In the genomic region with DNA sequence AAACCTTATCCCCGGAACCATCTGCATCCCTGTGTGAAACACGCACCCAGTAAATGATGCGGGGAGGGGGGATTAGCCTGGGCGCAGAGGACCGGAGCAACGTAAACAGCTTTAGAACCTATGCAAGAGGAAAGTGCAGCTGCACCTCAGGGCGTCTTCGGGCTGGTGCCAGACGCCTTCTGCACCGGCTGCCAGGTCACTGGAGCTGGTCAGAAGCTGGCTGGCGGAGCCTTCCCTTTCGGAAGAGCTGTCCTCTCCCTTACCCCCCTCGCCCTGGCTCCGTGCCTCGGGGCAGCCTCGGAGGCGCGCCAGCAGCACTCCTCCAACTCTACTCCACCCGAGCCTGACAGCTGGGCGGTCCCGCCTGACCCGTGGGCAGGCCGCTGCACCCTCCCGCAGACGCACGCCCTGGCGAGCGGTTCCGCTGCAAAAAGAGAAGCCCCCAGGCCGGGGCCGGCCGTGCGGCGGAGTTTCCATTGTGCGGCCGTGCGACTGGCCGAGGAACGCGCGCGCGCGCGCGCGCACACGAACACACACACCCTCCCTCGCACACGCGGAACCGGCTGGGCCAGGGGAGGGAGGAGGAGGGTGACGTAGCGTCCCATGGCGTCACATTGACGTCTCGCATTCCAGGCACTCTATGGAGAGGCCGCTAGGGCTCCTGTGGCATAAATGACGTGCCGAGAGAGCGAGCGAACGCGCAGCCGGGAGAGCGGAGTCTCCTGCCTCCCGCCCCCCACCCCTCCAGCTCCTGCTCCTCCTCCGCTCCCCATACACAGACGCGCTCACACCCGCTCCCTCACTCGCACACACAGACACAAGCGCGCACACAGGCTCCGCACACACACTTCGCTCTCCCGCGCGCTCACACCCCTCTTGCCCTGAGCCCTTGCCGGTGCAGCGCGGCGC, we compare ENCODE assay signal across 1 cellular context.
A peak's percentile ranks its signal among the peaks of the same experiment; 100 is the strongest.
TF ChIP-seq lines count a peak whose summit lies in the region.

Gene NR4A3 (plus strand): TSS at position 699 of the 909 bp plus-strand sequence. CDS start 6,158 bp downstream, outside the sequence.

TF ChIP-seq in K562, 482 proteins besides CTCF, POLR2A, EP300 and RAD21 (continued from another document and continues in another):
- no peak for TF ChIP-seq HINFP (tag; conservative IDR thresholded peaks at IDR 0.05; ENCODE audit: low read depth)
- 0 out of 2 replicates have a peak, but pooled peaks have one; percentile 27 for TF ChIP-seq NFIC (IDR thresholded peaks at IDR 0.05)
- no peak for TF ChIP-seq DDX20 (tag; IDR thresholded peaks at IDR 0.05; ENCODE audit: low read depth)
- TF ChIP-seq, protein P1, sequence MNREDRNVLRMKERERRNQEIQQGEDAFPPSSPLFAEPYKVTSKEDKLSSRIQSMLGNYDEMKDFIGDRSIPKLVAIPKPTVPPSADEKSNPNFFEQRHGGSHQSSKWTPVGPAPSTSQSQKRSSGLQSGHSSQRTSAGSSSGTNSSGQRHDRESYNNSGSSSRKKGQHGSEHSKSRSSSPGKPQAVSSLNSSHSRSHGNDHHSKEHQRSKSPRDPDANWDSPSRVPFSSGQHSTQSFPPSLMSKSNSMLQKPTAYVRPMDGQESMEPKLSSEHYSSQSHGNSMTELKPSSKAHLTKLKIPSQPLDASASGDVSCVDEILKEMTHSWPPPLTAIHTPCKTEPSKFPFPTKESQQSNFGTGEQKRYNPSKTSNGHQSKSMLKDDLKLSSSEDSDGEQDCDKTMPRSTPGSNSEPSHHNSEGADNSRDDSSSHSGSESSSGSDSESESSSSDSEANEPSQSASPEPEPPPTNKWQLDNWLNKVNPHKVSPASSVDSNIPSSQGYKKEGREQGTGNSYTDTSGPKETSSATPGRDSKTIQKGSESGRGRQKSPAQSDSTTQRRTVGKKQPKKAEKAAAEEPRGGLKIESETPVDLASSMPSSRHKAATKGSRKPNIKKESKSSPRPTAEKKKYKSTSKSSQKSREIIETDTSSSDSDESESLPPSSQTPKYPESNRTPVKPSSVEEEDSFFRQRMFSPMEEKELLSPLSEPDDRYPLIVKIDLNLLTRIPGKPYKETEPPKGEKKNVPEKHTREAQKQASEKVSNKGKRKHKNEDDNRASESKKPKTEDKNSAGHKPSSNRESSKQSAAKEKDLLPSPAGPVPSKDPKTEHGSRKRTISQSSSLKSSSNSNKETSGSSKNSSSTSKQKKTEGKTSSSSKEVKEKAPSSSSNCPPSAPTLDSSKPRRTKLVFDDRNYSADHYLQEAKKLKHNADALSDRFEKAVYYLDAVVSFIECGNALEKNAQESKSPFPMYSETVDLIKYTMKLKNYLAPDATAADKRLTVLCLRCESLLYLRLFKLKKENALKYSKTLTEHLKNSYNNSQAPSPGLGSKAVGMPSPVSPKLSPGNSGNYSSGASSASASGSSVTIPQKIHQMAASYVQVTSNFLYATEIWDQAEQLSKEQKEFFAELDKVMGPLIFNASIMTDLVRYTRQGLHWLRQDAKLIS (CRISPR knock-in tag; IDR thresholded peaks at IDR 0.05), result no peak
- TF ChIP-seq FOXK1 (CRISPR knock-in tag; IDR thresholded peaks at IDR 0.05; ENCODE audit: borderline replicate concordance), result no peak
- TF ChIP-seq ZBTB43 (CRISPR knock-in tag; IDR thresholded peaks at IDR 0.05), result peak; percentile 67; the same call in 1 of the 2 replicates
- TF ChIP-seq TBP (optimal IDR thresholded peaks at IDR 0.05; ENCODE audit: low read depth, low read length), result peak; percentile 67
- no peak for TF ChIP-seq SMARCE1 (IDR thresholded peaks at IDR 0.05)
- no peak for TF ChIP-seq PTTG1 (tag; IDR thresholded peaks at IDR 0.05; ENCODE audit: low read depth)
- no peak for TF ChIP-seq RBM25 (IDR thresholded peaks at IDR 0.05; ENCODE audit: low read depth, low read length, severe bottlenecking)
- no peak for TF ChIP-seq KAT8 (IDR thresholded peaks at IDR 0.05; ENCODE audit: low read depth)
- peak; percentile 18; the same call in 1 of the 2 replicates for TF ChIP-seq EGR1 (conservative IDR thresholded peaks at IDR 0.05)
- no peak for TF ChIP-seq KAT7 (CRISPR knock-in tag; IDR thresholded peaks at IDR 0.05; ENCODE audit: borderline replicate concordance)
- TF ChIP-seq TCFL5 (CRISPR knock-in tag; conservative IDR thresholded peaks at IDR 0.05), result no peak
- no peak for TF ChIP-seq GATA2 (CRISPR knock-in tag; IDR thresholded peaks at IDR 0.05)
- no peak for TF ChIP-seq U2AF2 (optimal IDR thresholded peaks at IDR 0.05; ENCODE audit: low read depth, low read length)
- no peak for TF ChIP-seq SAFB2 (IDR thresholded peaks at IDR 0.05; ENCODE audit: borderline replicate concordance, low read depth, low read length, severe bottlenecking)
- no peak for TF ChIP-seq ZNF324 (CRISPR knock-in tag; IDR thresholded peaks at IDR 0.05)
- TF ChIP-seq TAF1 (IDR thresholded peaks at IDR 0.05; ENCODE audit: control insufficient read depth, extremely low read depth, insufficient read depth, low read length, severe bottlenecking), result peak; percentile 19
- peak; percentile 71; the same call in 1 of the 2 replicates for TF ChIP-seq BCOR (IDR thresholded peaks at IDR 0.05)
- TF ChIP-seq SP1 (CRISPR knock-in tag; IDR thresholded peaks at IDR 0.05), result peak; percentile 76
- peak; percentile 41 for TF ChIP-seq MEIS2 (IDR thresholded peaks at IDR 0.05; ENCODE audit: partially characterized antibody)
- TF ChIP-seq THAP12 (CRISPR knock-in tag; IDR thresholded peaks at IDR 0.05), result peak; percentile 22; the same call in 1 of the 2 replicates
- no peak for TF ChIP-seq EHMT2 (IDR thresholded peaks at IDR 0.05)
- TF ChIP-seq FOXP1 (CRISPR knock-in tag; IDR thresholded peaks at IDR 0.05), result no peak; the same call in 1 of the 2 replicates
- TF ChIP-seq, protein P2, sequence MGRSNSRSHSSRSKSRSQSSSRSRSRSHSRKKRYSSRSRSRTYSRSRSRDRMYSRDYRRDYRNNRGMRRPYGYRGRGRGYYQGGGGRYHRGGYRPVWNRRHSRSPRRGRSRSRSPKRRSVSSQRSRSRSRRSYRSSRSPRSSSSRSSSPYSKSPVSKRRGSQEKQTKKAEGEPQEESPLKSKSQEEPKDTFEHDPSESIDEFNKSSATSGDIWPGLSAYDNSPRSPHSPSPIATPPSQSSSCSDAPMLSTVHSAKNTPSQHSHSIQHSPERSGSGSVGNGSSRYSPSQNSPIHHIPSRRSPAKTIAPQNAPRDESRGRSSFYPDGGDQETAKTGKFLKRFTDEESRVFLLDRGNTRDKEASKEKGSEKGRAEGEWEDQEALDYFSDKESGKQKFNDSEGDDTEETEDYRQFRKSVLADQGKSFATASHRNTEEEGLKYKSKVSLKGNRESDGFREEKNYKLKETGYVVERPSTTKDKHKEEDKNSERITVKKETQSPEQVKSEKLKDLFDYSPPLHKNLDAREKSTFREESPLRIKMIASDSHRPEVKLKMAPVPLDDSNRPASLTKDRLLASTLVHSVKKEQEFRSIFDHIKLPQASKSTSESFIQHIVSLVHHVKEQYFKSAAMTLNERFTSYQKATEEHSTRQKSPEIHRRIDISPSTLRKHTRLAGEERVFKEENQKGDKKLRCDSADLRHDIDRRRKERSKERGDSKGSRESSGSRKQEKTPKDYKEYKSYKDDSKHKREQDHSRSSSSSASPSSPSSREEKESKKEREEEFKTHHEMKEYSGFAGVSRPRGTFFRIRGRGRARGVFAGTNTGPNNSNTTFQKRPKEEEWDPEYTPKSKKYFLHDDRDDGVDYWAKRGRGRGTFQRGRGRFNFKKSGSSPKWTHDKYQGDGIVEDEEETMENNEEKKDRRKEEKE (IDR thresholded peaks at IDR 0.05; ENCODE audit: borderline replicate concordance in 1 of 2, control insufficient read depth in 1 of 2, low read depth in 2 of 2, low read length in 1 of 2), result no peak
- TF ChIP-seq, protein P3, sequence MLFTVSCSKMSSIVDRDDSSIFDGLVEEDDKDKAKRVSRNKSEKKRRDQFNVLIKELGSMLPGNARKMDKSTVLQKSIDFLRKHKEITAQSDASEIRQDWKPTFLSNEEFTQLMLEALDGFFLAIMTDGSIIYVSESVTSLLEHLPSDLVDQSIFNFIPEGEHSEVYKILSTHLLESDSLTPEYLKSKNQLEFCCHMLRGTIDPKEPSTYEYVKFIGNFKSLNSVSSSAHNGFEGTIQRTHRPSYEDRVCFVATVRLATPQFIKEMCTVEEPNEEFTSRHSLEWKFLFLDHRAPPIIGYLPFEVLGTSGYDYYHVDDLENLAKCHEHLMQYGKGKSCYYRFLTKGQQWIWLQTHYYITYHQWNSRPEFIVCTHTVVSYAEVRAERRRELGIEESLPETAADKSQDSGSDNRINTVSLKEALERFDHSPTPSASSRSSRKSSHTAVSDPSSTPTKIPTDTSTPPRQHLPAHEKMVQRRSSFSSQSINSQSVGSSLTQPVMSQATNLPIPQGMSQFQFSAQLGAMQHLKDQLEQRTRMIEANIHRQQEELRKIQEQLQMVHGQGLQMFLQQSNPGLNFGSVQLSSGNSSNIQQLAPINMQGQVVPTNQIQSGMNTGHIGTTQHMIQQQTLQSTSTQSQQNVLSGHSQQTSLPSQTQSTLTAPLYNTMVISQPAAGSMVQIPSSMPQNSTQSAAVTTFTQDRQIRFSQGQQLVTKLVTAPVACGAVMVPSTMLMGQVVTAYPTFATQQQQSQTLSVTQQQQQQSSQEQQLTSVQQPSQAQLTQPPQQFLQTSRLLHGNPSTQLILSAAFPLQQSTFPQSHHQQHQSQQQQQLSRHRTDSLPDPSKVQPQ (CRISPR knock-in tag; IDR thresholded peaks at IDR 0.05; ENCODE audit: borderline replicate concordance), result no peak
- no peak for TF ChIP-seq MTA1 (IDR thresholded peaks at IDR 0.05; ENCODE audit: borderline replicate concordance)
- TF ChIP-seq HMG20B (CRISPR knock-in tag; IDR thresholded peaks at IDR 0.05), result no peak
- TF ChIP-seq, protein P4, sequence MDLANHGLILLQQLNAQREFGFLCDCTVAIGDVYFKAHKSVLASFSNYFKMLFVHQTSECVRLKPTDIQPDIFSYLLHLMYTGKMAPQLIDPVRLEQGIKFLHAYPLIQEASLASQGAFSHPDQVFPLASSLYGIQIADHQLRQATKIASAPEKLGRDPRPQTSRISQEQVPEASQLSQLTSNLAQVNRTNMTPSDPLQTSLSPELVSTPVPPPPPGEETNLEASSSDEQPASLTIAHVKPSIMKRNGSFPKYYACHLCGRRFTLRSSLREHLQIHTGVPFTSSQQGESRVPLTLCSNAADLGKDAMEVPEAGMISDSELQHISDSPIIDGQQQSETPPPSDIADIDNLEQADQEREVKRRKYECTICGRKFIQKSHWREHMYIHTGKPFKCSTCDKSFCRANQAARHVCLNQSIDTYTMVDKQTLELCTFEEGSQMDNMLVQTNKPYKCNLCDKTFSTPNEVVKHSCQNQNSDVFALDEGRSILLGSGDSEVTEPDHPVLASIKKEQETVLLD (IDR thresholded peaks at IDR 0.05), result peak; percentile 51; the same call in 1 of the 2 replicates
- peak; percentile 4 for TF ChIP-seq POU5F1 (IDR thresholded peaks at IDR 0.05; ENCODE audit: borderline replicate concordance, low read depth, low read length, partially characterized antibody)
- no peak for TF ChIP-seq ZC3H11A (IDR thresholded peaks at IDR 0.05; ENCODE audit: low read depth, low read length)
- no peak for TF ChIP-seq NFXL1 (CRISPR knock-in tag; IDR thresholded peaks at IDR 0.05)
- 0 out of 2 replicates have a peak, but pooled peaks have one; percentile 35 for TF ChIP-seq SREBF1 (IDR thresholded peaks at IDR 0.05; ENCODE audit: borderline replicate concordance, low read depth, low read length)
- no peak for TF ChIP-seq FOXM1 (IDR thresholded peaks at IDR 0.05; ENCODE audit: low read depth)
- TF ChIP-seq FOXM1 (CRISPR knock-in tag; IDR thresholded peaks at IDR 0.05; ENCODE audit: low read depth), result no peak
- no peak for TF ChIP-seq SMARCA4 (IDR thresholded peaks at IDR 0.05)
- TF ChIP-seq NFE2 (IDR thresholded peaks at IDR 0.05; ENCODE audit: low read depth), result 0 out of 2 replicates have a peak, but pooled peaks have one; percentile 6
- TF ChIP-seq ID3 (CRISPR knock-in tag; IDR thresholded peaks at IDR 0.05), result no peak
- no peak for TF ChIP-seq ID3 (tag; IDR thresholded peaks at IDR 0.05)
- no peak for TF ChIP-seq HSF4 (CRISPR knock-in tag; IDR thresholded peaks at IDR 0.05; ENCODE audit: borderline replicate concordance)
